15 cellular contexts compared by ENCODE assay signal in genomic region chr2:189578272-189578671, GRCh38. TPM values are rescaled to one million over a fixed set of nuclear protein-coding genes. Genes with fewer than 3 reads are reported as not detected.
DNase-seq lines count a peak whose midpoint lies in the region; ATAC-seq, FAIRE-seq and TF ChIP-seq lines count a peak whose summit lies in the region.
"Had no signal": no experiment of that assay in that cellular context is flagged by ENCODE, and none has a peak within 500 bp of the region (broad histone marks: within the 10 kb centered on the region; RNA-seq: fewer than 3 reads in every experiment).

No MANE protein-coding gene starts in this region.

- CTCF ChIA-PET in RWPE1 (lab: Yijun Ruan, JAX), result interaction anchor here (0.6 kb wide), 1 partner anchor 136 kb away, joined by 3 read pairs; no protein-coding TSS in a partner anchor

- H3K36me3 Mint-ChIP-seq in CD4-positive, CD25-positive, alpha-beta regulatory T cell, result no peaks in the 10 kb centered on the region
- peaks cover 5% of the 10 kb centered on the region for H3K36me3 Mint-ChIP-seq in activated T-helper 17 cell treated with anti-CD3 and anti-CD28 coated beads, Interleukin-2, amount 50 U/mL, for 72 hours (ENCODE audit: low read depth)
- no peaks in the 10 kb centered on the region for H3K36me3 Mint-ChIP-seq in immature natural killer cell

- DNase-seq in CD4-positive, CD25-positive, alpha-beta regulatory T cell, result no peak
- DNase-seq in kidney, result no peak
- DNase-seq in smooth muscle cell (lab: John Stamatoyannopoulos, UW; ENCODE audit: unreplicated experiment), result no peak
- no peak for DNase-seq in RWPE1 (ENCODE audit: low spot score)
- no peak for DNase-seq in iPS-NIHi11 (ENCODE audit: low spot score)
- no peak for DNase-seq in NOMO-1 (lab: John Stamatoyannopoulos, UW; ENCODE audit: unreplicated experiment in 2 of 2)
- no peak for DNase-seq in immature natural killer cell
- DNase-seq: activated CD4-positive, alpha-beta T cell treated with anti-CD3 and anti-CD28 coated beads, Interleukin-2, amount 10 ng/mL, durations not matched to agents 7 days and 5 days; activated naive CD4-positive, alpha-beta T cell; NCI-H1417 treated with DMSO at 0.1 percent for 48 hours had no signal

- H3F3A ChIP-seq in smooth muscle cell (ENCODE audit: low read depth), result peaks cover 3% of the 10 kb centered on the region

- POLR2A ChIA-PET in RWPE1 (lab: Yijun Ruan, JAX; ENCODE audit: low non-redundant PET), result no interaction called here

- H3K9me3 Mint-ChIP-seq in CD4-positive, CD25-positive, alpha-beta regulatory T cell, result peaks cover 0 to 5% (median 0%) of the 10 kb centered on the region in 7 donors
- H3K9me3 Mint-ChIP-seq in activated T-helper 17 cell treated with anti-CD3 and anti-CD28 coated beads, Interleukin-2, amount 50 U/mL, for 72 hours, result no peaks in the 10 kb centered on the region
- H3K9me3 Mint-ChIP-seq in immature natural killer cell, result no peaks in the 10 kb centered on the region
- H3K9me3 Mint-ChIP-seq: activated CD4-positive, alpha-beta T cell treated with anti-CD3 and anti-CD28 coated beads, Interleukin-2, amount 10 ng/mL, durations not matched to agents 7 days and 5 days; stimulated activated naive CD8-positive, alpha-beta T cell treated with anti-CD3 and anti-CD28 coated beads, Interleukin-15, Interleukin-2, amounts not matched to agents 100 ng/mL and 50 ng/mL, for 24 hours had no signal

- H3K4me1 Mint-ChIP-seq in CD4-positive, CD25-positive, alpha-beta regulatory T cell, result peaks cover 0 to 44% (median 27%) of the 10 kb centered on the region in 4 donors
- peaks cover 18% of the 10 kb centered on the region for H3K4me1 Mint-ChIP-seq in activated T-helper 17 cell treated with anti-CD3 and anti-CD28 coated beads, Interleukin-2, amount 50 U/mL, for 72 hours
- peaks cover 16 to 26% of the 10 kb centered on the region in 2 donors for H3K4me1 Mint-ChIP-seq in immature natural killer cell

- no peaks in the 10 kb centered on the region for H3K79me2 ChIP-seq in smooth muscle cell (ENCODE audit: low read depth)

- no peak overlapping the region for H2AFZ ChIP-seq in smooth muscle cell (ENCODE audit: low read depth)

- no peak overlapping the region for H3K27ac Mint-ChIP-seq in CD4-positive, CD25-positive, alpha-beta regulatory T cell
- no peak overlapping the region for H3K27ac Mint-ChIP-seq in activated T-helper 17 cell treated with anti-CD3 and anti-CD28 coated beads, Interleukin-2, amount 50 U/mL, for 72 hours
- no peak overlapping the region for H3K27ac Mint-ChIP-seq in immature natural killer cell
- H3K27ac Mint-ChIP-seq: activated CD4-positive, alpha-beta T cell treated with anti-CD3 and anti-CD28 coated beads, Interleukin-2, amount 10 ng/mL, durations not matched to agents 7 days and 5 days; stimulated activated naive CD8-positive, alpha-beta T cell treated with anti-CD3 and anti-CD28 coated beads, Interleukin-15, Interleukin-2, amounts not matched to agents 100 ng/mL and 50 ng/mL, for 24 hours had no signal

- H3K9ac ChIP-seq in kidney (ENCODE audit: low read length in 2 of 2) (peak overlapping the region in 1 of 2 donors; percentile 6), smooth muscle cell (ENCODE audit: low read depth) (no peak overlapping the region)

- no peak overlapping the region for H3K4me3 ChIP-seq in CD4-positive, CD25-positive, alpha-beta regulatory T cell (ENCODE audit: low read depth, low read length)
- H3K4me3 ChIP-seq in kidney (ENCODE audit: low read length in 2 of 2) (peak overlapping the region; percentile 79 to 98), smooth muscle cell (peak overlapping the region; percentile 88)
- H3K4me3 ChIP-seq: HAP-1 had no signal

- no peaks in the 10 kb centered on the region for H4K20me1 ChIP-seq in smooth muscle cell (ENCODE audit: low read depth)

- intact Hi-C loops in kidney (cut with DNase I), result no loop called here

- no peak for ATAC-seq in CD4-positive, CD25-positive, alpha-beta regulatory T cell (ENCODE audit: low read depth in 2 of 2)
- ATAC-seq in activated T-helper 17 cell treated with anti-CD3 and anti-CD28 coated beads, Interleukin-2, amount 50 U/mL, for 72 hours (replicated peaks), result no peak
- ATAC-seq: left lobe of liver had no signal

- H3K9me3 ChIP-seq in CD4-positive, CD25-positive, alpha-beta regulatory T cell (ENCODE audit: control insufficient read depth in 2 of 2, low read length in 2 of 2), result no peaks in the 10 kb centered on the region
- no peaks in the 10 kb centered on the region for H3K9me3 ChIP-seq in kidney (ENCODE audit: control insufficient read depth in 1 of 2, low read length in 2 of 2)
- H3K9me3 ChIP-seq in smooth muscle cell (replicated peaks; ENCODE audit: low read depth), result no peaks in the 10 kb centered on the region
- H3K9me3 ChIP-seq: HAP-1 had no signal

- no peak for FAIRE-seq in kidney (lab: Jason Lieb, UNC)
- FAIRE-seq: TTC549 had no signal

- peaks cover 88% of the 10 kb centered on the region for H3K27me3 Mint-ChIP-seq in CD4-positive, CD25-positive, alpha-beta regulatory T cell
- no peaks in the 10 kb centered on the region for H3K27me3 Mint-ChIP-seq in activated T-helper 17 cell treated with anti-CD3 and anti-CD28 coated beads, Interleukin-2, amount 50 U/mL, for 72 hours
- peaks cover 5 to 16% (median 8%) of the 10 kb centered on the region in 3 donors for H3K27me3 Mint-ChIP-seq in immature natural killer cell (ENCODE audit: low read depth in 3 of 3)

- H3K4me3 Mint-ChIP-seq in CD4-positive, CD25-positive, alpha-beta regulatory T cell, result peak overlapping the region in 3 of 4 donors; percentile 4 to 11 (median 7)
- H3K4me3 Mint-ChIP-seq in activated T-helper 17 cell treated with anti-CD3 and anti-CD28 coated beads, Interleukin-2, amount 50 U/mL, for 72 hours, result peak overlapping the region; percentile 91
- no peak overlapping the region for H3K4me3 Mint-ChIP-seq in immature natural killer cell
- H3K4me3 Mint-ChIP-seq: activated CD4-positive, alpha-beta T cell treated with anti-CD3 and anti-CD28 coated beads, Interleukin-2, amount 10 ng/mL, durations not matched to agents 7 days and 5 days; stimulated activated naive CD8-positive, alpha-beta T cell treated with anti-CD3 and anti-CD28 coated beads, Interleukin-15, Interleukin-2, amounts not matched to agents 100 ng/mL and 50 ng/mL, for 24 hours had no signal

- H3K4me1 ChIP-seq in CD4-positive, CD25-positive, alpha-beta regulatory T cell (ENCODE audit: control insufficient read depth, insufficient read depth, low read length, poor library complexity, severe bottlenecking), result peaks cover 20% of the 10 kb centered on the region
- peaks cover 37 to 42% of the 10 kb centered on the region in 2 donors for H3K4me1 ChIP-seq in kidney (ENCODE audit: control insufficient read depth in 1 of 2, insufficient read depth in 1 of 2, low read depth in 1 of 2, low read length in 2 of 2)
- no peaks in the 10 kb centered on the region for H3K4me1 ChIP-seq in smooth muscle cell (ENCODE audit: low read depth)

- no peak overlapping the region for H3K27ac ChIP-seq in CD4-positive, CD25-positive, alpha-beta regulatory T cell (ENCODE audit: insufficient read depth, low read length, poor library complexity, severe bottlenecking)
- H3K27ac ChIP-seq in kidney (ENCODE audit: low read depth in 2 of 2, low read length in 2 of 2) (peak overlapping the region in 1 of 2 donors; percentile 42), smooth muscle cell (ENCODE audit: low read depth) (no peak overlapping the region), RWPE1 (no peak overlapping the region)

- peaks cover 50% of the 10 kb centered on the region for H3K27me3 ChIP-seq in CD4-positive, CD25-positive, alpha-beta regulatory T cell (ENCODE audit: control insufficient read depth, insufficient read depth, low read length)
- H3K27me3 ChIP-seq in smooth muscle cell (ENCODE audit: low read depth), result peaks cover 14% of the 10 kb centered on the region

- H3K4me2 ChIP-seq in smooth muscle cell, result no peak overlapping the region

- WGBS in smooth muscle cell (ENCODE audit: low lambda C conversion rate), result 79% methylated on average over 1 of the region's 1 CpG

- no peaks in the 10 kb centered on the region for H3K36me3 ChIP-seq in CD4-positive, CD25-positive, alpha-beta regulatory T cell (ENCODE audit: control insufficient read depth, insufficient read depth, low read length)
- H3K36me3 ChIP-seq in kidney (ENCODE audit: control insufficient read depth in 1 of 2, insufficient read depth in 2 of 2, low read length in 2 of 2) (peaks cover 0 to 10% of the 10 kb centered on the region in 2 donors), smooth muscle cell (ENCODE audit: low read depth) (no peaks in the 10 kb centered on the region)
- H3K36me3 ChIP-seq: HAP-1 had no signal

- TF ChIP-seq CTCF in kidney (IDR thresholded peaks at IDR 0.05; ENCODE audit: borderline replicate concordance, extremely low read depth, insufficient read depth) (no peak), smooth muscle cell (IDR thresholded peaks at IDR 0.05; ENCODE audit: borderline replicate concordance, insufficient read depth, poor library complexity, severe bottlenecking) (no peak), RWPE1 (conservative IDR thresholded peaks at IDR 0.05; ENCODE audit: low read depth) (no peak)

RNA-seq across cellular contexts. Expression of gene SLC40A1, which starts 2.3 kb away (rescaled TPM):
- 12.9 TPM for total RNA-seq in CD4-positive, CD25-positive, alpha-beta regulatory T cell
- 10 to 100 TPM in 3 of 4 donors, 1 to 10 TPM in 1; 5.6 to 25.3 (median 18.5) TPM for polyA plus RNA-seq in CD4-positive, CD25-positive, alpha-beta regulatory T cell
- total RNA-seq in activated T-helper 17 cell treated with anti-CD3 and anti-CD28 coated beads, Interleukin-2, amount 50 U/mL, for 72 hours, result 1 to 10 TPM; 1.1 to 4.1 TPM
- 78.4 TPM for total RNA-seq in kidney
- polyA plus RNA-seq in kidney (ENCODE audit: insufficient read depth, low read depth, low replicate concordance), result 45.8 TPM
- total RNA-seq in smooth muscle cell, result 10.5 and 15.2 TPM in 2 replicates
- polyA plus RNA-seq in smooth muscle cell, result 8.7 and 9.1 TPM in 2 replicates
- polyA plus RNA-seq in immature natural killer cell, result 1 to 10 TPM; 2.3 to 6.5 (median 5.0) TPM

Comparison
In these comparisons a context has a peak if more than half of its experiments do, and no peak if none do; other contexts are left out.
1. H3K4me3 Mint-ChIP-seq: peak in CD4-positive, CD25-positive, alpha-beta regulatory T cell (3 of 4) and activated T-helper 17 cell treated with anti-CD3 and anti-CD28 coated beads, Interleukin-2, amount 50 U/mL, for 72 hours (single experiment); none in immature natural killer cell (0 of 5).